ENCODE assay signal across 14 cellular contexts in genomic region chr7:45592230-45592991, GRCh38. TPM values are rescaled to one million over a fixed set of nuclear protein-coding genes. Genes with fewer than 3 reads are reported as not detected.
DNase-seq lines count a peak whose midpoint lies in the region; ATAC-seq, FAIRE-seq and TF ChIP-seq lines count a peak whose summit lies in the region.
"Had no signal": no experiment of that assay in that cellular context is flagged by ENCODE, and none has a peak within 500 bp of the region (broad histone marks: within the 10 kb centered on the region; RNA-seq: fewer than 3 reads in every experiment).

No MANE protein-coding gene starts in this region.

- H3K56ac ChIP-seq in H1 (replicated peaks; ENCODE audit: insufficient read length, low read depth, low read length) = no peak overlapping the region

- H2AFZ ChIP-seq in H1 (ENCODE audit: low read length) = no peak overlapping the region

- POLR2A ChIA-PET in H1 (lab: Charles Lee; ENCODE audit: partially characterized antibody) = no interaction called here

- no peaks in the 10 kb centered on the region for H3K36me3 Mint-ChIP-seq in natural killer cell treated with Interleukin-12 subunit alpha and Interleukin-12 subunit beta and Interleukin-15 and Interleukin-18, amount 100 ng/mL, for 72 hours
- no peaks in the 10 kb centered on the region for H3K36me3 Mint-ChIP-seq in type B pancreatic cell
- H3K36me3 Mint-ChIP-seq: CD14-positive monocyte had no signal

- no peak for TF ChIP-seq POLR2A in H1 (IDR thresholded peaks at IDR 0.05; ENCODE audit: control extremely low read depth in 1 of 2, low read depth in 2 of 2, low read length in 2 of 2)

- H2AK5ac ChIP-seq in H1 (ENCODE audit: low read depth, low read length) = no peak overlapping the region

- peaks cover 0 to 27% of the 10 kb centered on the region in 2 experiments; a peak in 2 of 4 replicates for H3K79me2 ChIP-seq in H1 (ENCODE audit: control insufficient read depth in 1 of 2, insufficient read depth in 2 of 2, low read length in 2 of 2)

- H3K27me3 Mint-ChIP-seq in natural killer cell treated with Interleukin-12 subunit alpha and Interleukin-12 subunit beta and Interleukin-15 and Interleukin-18, amount 100 ng/mL, for 72 hours = peaks cover 2 to 12% of the 10 kb centered on the region in 2 donors
- H3K27me3 Mint-ChIP-seq in type B pancreatic cell = no peaks in the 10 kb centered on the region

- no peak overlapping the region for H3K4me2 ChIP-seq in H1 (ENCODE audit: insufficient read depth in 1 of 2, low read depth in 2 of 2, low read length in 2 of 2)

- TF ChIP-seq EP300 in H1 (IDR thresholded peaks at IDR 0.05; ENCODE audit: borderline replicate concordance in 1 of 2, low read depth in 2 of 2, low read length in 2 of 2) = no peak

- no peak overlapping the region for H3K9ac ChIP-seq in H1 (replicated peaks in 1 of 4; ENCODE audit: extremely low read depth in 1 of 4, low read depth in 3 of 4, low read length in 3 of 4)

- peaks cover 0 to 3% (median 1%) of the 10 kb centered on the region in 4 experiments; a peak in 2 of 7 replicates for H3K4me1 ChIP-seq in H1 (replicated peaks in 1 of 4; ENCODE audit: control insufficient read depth in 3 of 4, insufficient read depth in 4 of 4, low read length in 3 of 4)
- H3K4me1 ChIP-seq: Caco-2 had no signal

- H3K27ac Mint-ChIP-seq in natural killer cell treated with Interleukin-12 subunit alpha and Interleukin-12 subunit beta and Interleukin-15 and Interleukin-18, amount 100 ng/mL, for 72 hours = no peak overlapping the region
- H3K27ac Mint-ChIP-seq in type B pancreatic cell = no peak overlapping the region
- H3K27ac Mint-ChIP-seq: CD14-positive monocyte had no signal

- no peak overlapping the region for H2BK20ac ChIP-seq in H1 (ENCODE audit: low read length)

- no peak overlapping the region for H3K23ac ChIP-seq in H1 (ENCODE audit: insufficient read length)

- peaks cover 3% of the 10 kb centered on the region; the same call in 1 of the 2 replicates for H3K23me2 ChIP-seq in H1 (ENCODE audit: low read depth, low read length)

- no peak overlapping the region for H2BK5ac ChIP-seq in H1 (ENCODE audit: low read depth, low read length)

- peaks cover 16% of the 10 kb centered on the region for H3K79me1 ChIP-seq in H1 (ENCODE audit: low read depth, low read length)

- no peak overlapping the region for H3K4me3 Mint-ChIP-seq in natural killer cell treated with Interleukin-12 subunit alpha and Interleukin-12 subunit beta and Interleukin-15 and Interleukin-18, amount 100 ng/mL, for 72 hours
- no peak overlapping the region for H3K4me3 Mint-ChIP-seq in type B pancreatic cell
- H3K4me3 Mint-ChIP-seq: CD14-positive monocyte had no signal

- no peak for TF ChIP-seq CTCF in H1 (IDR thresholded peaks at IDR 0.05; ENCODE audit: control extremely low read depth in 1 of 3, insufficient read depth in 1 of 3, low read depth in 1 of 3, low read length in 3 of 3)
- no peak for TF ChIP-seq CTCF in type B pancreatic cell (conservative IDR thresholded peaks at IDR 0.05)

- FAIRE-seq in H1 (lab: Jason Lieb, UNC) = no peak

- H3K4me3 ChIP-seq in H1 (ENCODE audit: extremely low read depth in 1 of 4, insufficient read depth in 2 of 4, low read depth in 3 of 4, low read length in 4 of 4) = no peak overlapping the region

- H4K91ac ChIP-seq in H1 (replicated peaks; ENCODE audit: insufficient read length, low read length) = no peak overlapping the region

- no peak overlapping the region for H4K5ac ChIP-seq in H1 (ENCODE audit: insufficient read length, low read depth, low read length)

- peak; percentile 46 for DNase-seq in activated effector memory CD4-positive, alpha-beta T cell treated with anti-CD3 and anti-CD28 coated beads, Interleukin-2, amount 50 U/mL, for 16 hours
- DNase-seq in activated effector memory CD4-positive, alpha-beta T cell treated with Interleukin-2 at 50 U/mL for 16 hours = no peak
- DNase-seq in H1 (ENCODE audit: low read depth in 1 of 2, low spot score in 2 of 2) = peak in 1 of 2 experiments; percentile 37
- DNase-seq in natural killer cell treated with Interleukin-12 subunit alpha and Interleukin-12 subunit beta and Interleukin-15 and Interleukin-18, amount 100 ng/mL, for 72 hours (ENCODE audit: low spot score) = peak; percentile 51
- DNase-seq in type B pancreatic cell (ENCODE audit: extremely low spot score, unreplicated experiment) = peak; percentile 60
- no peak for DNase-seq in medulla oblongata (ENCODE audit: extremely low spot score)
- DNase-seq in central memory CD4-positive, alpha-beta T cell = no peak
- no peak for DNase-seq in activated CD4-positive, CD25-positive, alpha-beta regulatory T cell (lab: John Stamatoyannopoulos, UW)
- DNase-seq: HCEC 1CT, NCI-H1417, NCI-H2029 treated with DMSO at 0.1 percent for 48 hours, NCI-H524 had no signal

- peak overlapping the region; percentile 12; the same call in 1 of the 2 replicates for H2BK12ac ChIP-seq in H1 (ENCODE audit: low read depth, low read length)

- peaks cover 0 to 13% of the 10 kb centered on the region in 2 experiments for H4K20me1 ChIP-seq in H1 (replicated peaks in 1 of 2; ENCODE audit: control insufficient read depth in 1 of 2, insufficient read depth in 2 of 2, low read length in 2 of 2)

- CTCF ChIA-PET in H1 (lab: Charles Lee; ENCODE audit: partially characterized antibody) = interaction anchor here (1.2 kb wide), 1 partner anchor 12 kb away, joined by 3 read pairs; no protein-coding TSS in a partner anchor

- H3K36me3 ChIP-seq in H1 (ENCODE audit: control insufficient read depth in 2 of 4, insufficient read depth in 4 of 4, low read length in 3 of 4) = no peaks in the 10 kb centered on the region; a peak in 1 of 8 replicates

- H3K27me3 ChIP-seq in H1 (replicated peaks in 1 of 4; ENCODE audit: control insufficient read depth in 3 of 4, extremely low read depth in 1 of 4, insufficient read depth in 3 of 4, low read length in 3 of 4) = no peaks in the 10 kb centered on the region

- no peak overlapping the region for H3K18ac ChIP-seq in H1 (ENCODE audit: extremely low read depth, low read length)

- H3K9me3 ChIP-seq in H1 (ENCODE audit: insufficient read depth in 2 of 2, low read depth in 1 of 2, low read length in 1 of 2) = no peaks in the 10 kb centered on the region
- H3K9me3 ChIP-seq: Caco-2 had no signal

- WGBS in H1 (ENCODE audit: extremely low coverage in 1 of 2, insufficient coverage in 1 of 2, insufficient read length in 1 of 2, insufficient replicate concordance in 2 of 2, low coverage in 1 of 2, low lambda C conversion rate in 2 of 2, missing lambda C conversion rate in 1 of 2), 2 experiments = 95% methylated on average over 24 of the region's 24 CpGs; no CpG with 5 or more reads in 1 of the 2 experiments

- H3K9me3 Mint-ChIP-seq in natural killer cell treated with Interleukin-12 subunit alpha and Interleukin-12 subunit beta and Interleukin-15 and Interleukin-18, amount 100 ng/mL, for 72 hours = no peaks in the 10 kb centered on the region
- H3K9me3 Mint-ChIP-seq in type B pancreatic cell = no peaks in the 10 kb centered on the region

- H2BK120ac ChIP-seq in H1 (replicated peaks; ENCODE audit: low read depth, low read length) = no peak overlapping the region

- no peak overlapping the region for H4K8ac ChIP-seq in H1 (ENCODE audit: extremely low read depth, insufficient read depth, low read length)

- no peak overlapping the region for H2BK15ac ChIP-seq in H1 (ENCODE audit: low read length)

- ATAC-seq in natural killer cell treated with Interleukin-12 subunit alpha and Interleukin-12 subunit beta and Interleukin-15 and Interleukin-18, amount 100 ng/mL, for 72 hours = no peak

- H3K4me1 Mint-ChIP-seq in natural killer cell treated with Interleukin-12 subunit alpha and Interleukin-12 subunit beta and Interleukin-15 and Interleukin-18, amount 100 ng/mL, for 72 hours (ENCODE audit: low read depth in 2 of 2) = no peaks in the 10 kb centered on the region
- no peaks in the 10 kb centered on the region for H3K4me1 Mint-ChIP-seq in type B pancreatic cell (ENCODE audit: unreplicated experiment)
- H3K4me1 Mint-ChIP-seq: CD14-positive monocyte had no signal

- no peak for TF ChIP-seq RAD21 in H1 (IDR thresholded peaks at IDR 0.05 in 1 of 2, conservative IDR thresholded peaks at IDR 0.05 in 1 of 2; ENCODE audit: low read depth in 2 of 2, low read length in 2 of 2)

- no peak overlapping the region for H3K14ac ChIP-seq in H1 (ENCODE audit: insufficient read length)

- H3K4ac ChIP-seq in H1 (replicated peaks; ENCODE audit: insufficient read length, low read depth, low read length) = no peak overlapping the region

- no peak overlapping the region for H3K27ac ChIP-seq in H1 (ENCODE audit: low read depth, low read length)

TF ChIP-seq in H1, 55 proteins besides CTCF, POLR2A, EP300 and RAD21 (continues in another document):
- TF ChIP-seq MAFK (IDR thresholded peaks at IDR 0.05; ENCODE audit: low read depth, low read length) = no peak
- TF ChIP-seq SIX5 (IDR thresholded peaks at IDR 0.05; ENCODE audit: low read depth, low read length) = no peak
- TF ChIP-seq CBX5 (IDR thresholded peaks at IDR 0.05; ENCODE audit: low read depth, low read length) = no peak
- no peak for TF ChIP-seq SRF (IDR thresholded peaks at IDR 0.05; ENCODE audit: low read depth, low read length)
- TF ChIP-seq TAF1 (IDR thresholded peaks at IDR 0.05; ENCODE audit: low read depth, low read length) = no peak
- no peak for TF ChIP-seq HDAC6 (IDR thresholded peaks at IDR 0.05; ENCODE audit: low read depth, low read length)

RNA-seq across cellular contexts. Expression of gene ADCY1, which starts 18.2 kb away (rescaled TPM):
- total RNA-seq in H1 (2021; fragmentation: NEBNext Ultra II Directional; extraction: Animal tissue kit (Norgen Biotek cat#: 25700)) = 25.9 and 26.9 TPM in 2 replicates
- polyA plus RNA-seq in H1 (2011; rRNA removed) = 7.9 and 11.8 TPM in 2 replicates
- 10.0 TPM for polyA plus RNA-seq in H1 (2011; cell fraction: cytosol; rRNA removed)
- polyA plus RNA-seq in H1 (2011; cell fraction: nucleus; rRNA removed) = 19.8 TPM
- polyA plus RNA-seq in H1 (2012, experiment 1 of 2) = 10.6 to 12.4 TPM (median 11.8 TPM) in 4 replicates
- polyA plus RNA-seq in H1 (2012, experiment 2 of 2) = 5.5 TPM
- polyA plus RNA-seq in H1 (2013, experiment 1 of 2) = 13.8 TPM
- polyA plus RNA-seq in H1 (2013, experiment 2 of 2) = 13.3 TPM
- 40.6 and 43.2 TPM in 2 replicates for polyA minus RNA-seq in H1 (2011; rRNA and poly(A)+ RNA removed)
- 14.8 TPM for polyA minus RNA-seq in H1 (2011; cell fraction: cytosol; rRNA and poly(A)+ RNA removed)
- 21.8 TPM for polyA minus RNA-seq in H1 (2011; cell fraction: nucleus; rRNA and poly(A)+ RNA removed)
- 1 to 10 TPM in 1 of 2 donors, under 1 TPM in 1; 0.10 to 1.4 TPM for total RNA-seq in natural killer cell treated with Interleukin-12 subunit alpha and Interleukin-12 subunit beta and Interleukin-15 and Interleukin-18, amount 100 ng/mL, for 72 hours
- total RNA-seq in type B pancreatic cell (ENCODE audit: low replicate concordance) = 19.0 and 25.1 TPM in 2 replicates

Comparison
In these comparisons a context has a peak if more than half of its experiments do, and no peak if none do; other contexts are left out.
1. DNase-seq: peak in activated effector memory CD4-positive, alpha-beta T cell treated with anti-CD3 and anti-CD28 coated beads, Interleukin-2, amount 50 U/mL, for 16 hours (single experiment), natural killer cell treated with Interleukin-12 subunit alpha and Interleukin-12 subunit beta and Interleukin-15 and Interleukin-18, amount 100 ng/mL, for 72 hours (single experiment) and type B pancreatic cell (single experiment); none in activated effector memory CD4-positive, alpha-beta T cell treated with Interleukin-2 at 50 U/mL for 16 hours (single experiment), medulla oblongata (single experiment), central memory CD4-positive, alpha-beta T cell (single experiment) and activated CD4-positive, CD25-positive, alpha-beta regulatory T cell (0 of 4).